In genomic region chr1:41455479-41456271, GRCh38 we compare ENCODE assay signal across 1 cellular context.
TF ChIP-seq lines count a peak whose summit lies in the region.

No MANE protein-coding gene starts in this region.

TF ChIP-seq in SK-N-SH, 30 proteins besides CTCF, POLR2A, EP300 and RAD21 (continued from another document):
- TF ChIP-seq IRF3 (IDR thresholded peaks at IDR 0.05; ENCODE audit: low read depth, low read length) (no peak), TCF12 (IDR thresholded peaks at IDR 0.05) (peak; percentile 99), ZBTB33 (IDR thresholded peaks at IDR 0.05; ENCODE audit: borderline replicate concordance, low read depth) (0 out of 2 replicates have a peak, but pooled peaks have one; percentile 49), POLR2AphosphoS5 (IDR thresholded peaks at IDR 0.05; ENCODE audit: low read depth, low read length) (peak; percentile 81), SIN3A (IDR thresholded peaks at IDR 0.05; ENCODE audit: borderline replicate concordance, low read depth, low read length) (peak; percentile 74; the same call in 1 of the 2 replicates), GABPA (IDR thresholded peaks at IDR 0.05; ENCODE audit: low read depth) (no peak), RFX5 (IDR thresholded peaks at IDR 0.05; ENCODE audit: low read length) (no peak), GATA2 (CRISPR knock-in tag; IDR thresholded peaks at IDR 0.05) (peak; percentile 78), REST (IDR thresholded peaks at IDR 0.05; ENCODE audit: low read depth, low read length) (no peak), CHD2 (IDR thresholded peaks at IDR 0.05; ENCODE audit: low read length, partially characterized antibody) (peak; percentile 89)
